11 cellular contexts compared by ENCODE assay signal in genomic region chr20:15937179-15937578, GRCh38.
DNase-seq lines count a peak whose midpoint lies in the region; ATAC-seq and TF ChIP-seq lines count a peak whose summit lies in the region.
"Had no signal": no experiment of that assay in that cellular context is flagged by ENCODE, and none has a peak within 500 bp of the region (broad histone marks: within the 10 kb centered on the region; RNA-seq: fewer than 3 reads in every experiment).

No MANE protein-coding gene starts in this region.

- H3K4me1 ChIP-seq in Peyer's patch: no peaks in the 10 kb centered on the region
- H3K4me1 ChIP-seq in body of pancreas: no peaks in the 10 kb centered on the region
- no peaks in the 10 kb centered on the region for H3K4me1 ChIP-seq in BE2C
- H3K4me1 ChIP-seq: psoas muscle had no signal

- H3K27ac ChIP-seq in Peyer's patch (no peak overlapping the region), body of pancreas (no peak overlapping the region)
- H3K27ac ChIP-seq: psoas muscle, WERI-Rb-1 had no signal

- intact Hi-C loops in body of pancreas (cut with DNase I): no loop called here

- H3K4me3 ChIP-seq in GM12864 (ENCODE audit: low read depth, low read length) (no peak overlapping the region), Peyer's patch (no peak overlapping the region), body of pancreas (no peak overlapping the region), BE2C (ENCODE audit: low read depth, low read length) (no peak overlapping the region)
- H3K4me3 ChIP-seq: psoas muscle had no signal

- H3K36me3 ChIP-seq in Peyer's patch (no peaks in the 10 kb centered on the region), body of pancreas (replicated peaks in 1 of 2; ENCODE audit: insufficient read depth in 1 of 2, low read depth in 2 of 2) (no peaks in the 10 kb centered on the region), BE2C (no peaks in the 10 kb centered on the region)
- H3K36me3 ChIP-seq: WERI-Rb-1 had no signal

- ATAC-seq in GM19452 (IDR thresholded peaks at IDR 0.05; ENCODE audit: unreplicated experiment): peak; percentile 81
- ATAC-seq in HG02943 (IDR thresholded peaks at IDR 0.05; ENCODE audit: low read depth, unreplicated experiment): peak; percentile 91
- ATAC-seq in HG02571 (IDR thresholded peaks at IDR 0.05; ENCODE audit: unreplicated experiment): no peak
- ATAC-seq in body of pancreas: no peak
- ATAC-seq: psoas muscle had no signal

- TF ChIP-seq POLR2A in Peyer's patch (IDR thresholded peaks at IDR 0.05): no peak
- no peak for TF ChIP-seq POLR2A in body of pancreas (IDR thresholded peaks at IDR 0.05)

- TF ChIP-seq CTCF in GM12864 (IDR thresholded peaks at IDR 0.05; ENCODE audit: low read depth, low read length, missing control alignments) (no peak), Peyer's patch (IDR thresholded peaks at IDR 0.05) (no peak), body of pancreas (IDR thresholded peaks at IDR 0.05) (no peak), BE2C (IDR thresholded peaks at IDR 0.05; ENCODE audit: low read depth, low read length) (no peak)

- WGBS in body of pancreas, 2 donors: 74 to 84% methylated on average over 3 of the region's 3 CpGs

- H3K27me3 ChIP-seq in Peyer's patch: no peaks in the 10 kb centered on the region
- no peaks in the 10 kb centered on the region for H3K27me3 ChIP-seq in body of pancreas
- no peaks in the 10 kb centered on the region for H3K27me3 ChIP-seq in BE2C

- H3K9me3 ChIP-seq in Peyer's patch (no peaks in the 10 kb centered on the region), body of pancreas (peaks cover 0 to 12% (median 0%) of the 10 kb centered on the region in 3 donors), BE2C (no peaks in the 10 kb centered on the region; the same call in 1 of the 2 replicates)

- DNase-seq in GM12864 (ENCODE audit: low read depth): peak; percentile 19
- peak in 2 of 3 donors; percentile 45 to 47 for DNase-seq in Peyer's patch
- DNase-seq in DMS153 treated with DMSO at 0.1 percent for 48 hours (lab: John Stamatoyannopoulos, UW; ENCODE audit: unreplicated experiment): no peak
- no peak for DNase-seq in body of pancreas
- DNase-seq in BE2C: no peak
- DNase-seq: NCI-H187, psoas muscle, WERI-Rb-1 had no signal

Comparison
In these comparisons a context has a peak if more than half of its experiments do, and no peak if none do; other contexts are left out.
1. DNase-seq: peak in GM12864 (single experiment) and Peyer's patch (2 of 3); none in DMS153 treated with DMSO at 0.1 percent for 48 hours (single experiment), body of pancreas (0 of 4) and BE2C (single experiment).
2. ATAC-seq: peak in GM19452 (single experiment) and HG02943 (single experiment); none in HG02571 (single experiment) and body of pancreas (single experiment).